In genomic region chr6:33156561-33156960, GRCh38 we compare ENCODE assay signal across 29 cellular contexts.
"Had no signal": no experiment of that assay in that cellular context is flagged by ENCODE, and none has a peak within 500 bp of the region (broad histone marks: within the 10 kb centered on the region; RNA-seq: fewer than 3 reads in every experiment).

No MANE protein-coding gene starts in this region.

- FAIRE-seq: astrocyte, bronchial epithelial cell, frontal cortex had no signal

- DNase-seq: activated B cell treated with CpG ODN at 0.5 μM for 24 hours; activated CD4-positive, alpha-beta T cell treated with anti-CD3 and anti-CD28 coated beads for 48 hours; activated CD4-positive, alpha-beta T cell treated with anti-CD3 and anti-CD28 coated beads, Interleukin-2, amount 50 U/mL, for 1 hour; activated CD4-positive, alpha-beta T cell treated with anti-CD3 and anti-CD28 coated beads, Interleukin-2, amount 50 U/mL, for 48 hours; activated CD8-positive, alpha-beta memory T cell treated with anti-CD3 and anti-CD28 coated beads for 24 hours; activated CD8-positive, alpha-beta T cell treated with anti-CD3 and anti-CD28 coated beads for 36 hours; activated effector memory CD4-positive, alpha-beta T cell treated with Interleukin-2 at 50 U/mL for 16 hours; activated gamma-delta T cell treated with Interleukin-2 at 50 U/mL for 16 hours; activated naive CD4-positive, alpha-beta T cell treated with anti-CD3 and anti-CD28 coated beads, Interleukin-2, amount 50 U/mL, for 16 hours; activated naive CD4-positive, alpha-beta T cell treated with Interleukin-2 at 50 U/mL for 16 hours; activated T-cell treated with anti-CD3 and anti-CD28 coated beads, Interleukin-2, amount 50 U/mL, for 4 hours; amniotic stem cell; anterior cingulate cortex; brain microvascular endothelial cell; effector memory CD4-positive, alpha-beta T cell; endodermal cell; foreskin fibroblast; head of caudate nucleus; T-helper 17 cell; T1000; WERI-Rb-1 had no signal

- H3K4me3 ChIP-seq: coronary artery, dorsolateral prefrontal cortex had no signal

- ATAC-seq: activated CD4-positive, CD25-positive, alpha-beta regulatory T cell treated with anti-CD3 and anti-CD28 coated beads, Interleukin-2, amount 50 U/mL, for 24 hours; activated CD8-positive, alpha-beta T cell treated with anti-CD3 and anti-CD28 coated beads for 36 hours; activated T-cell treated with anti-CD3 and anti-CD28 coated beads, Interleukin-2, amount 50 U/mL, for 4 hours; activated T-helper 17 cell treated with anti-CD3 and anti-CD28 coated beads, Interleukin-2, amount 50 U/mL, for 72 hours; esophagus mucosa; T-helper 17 cell had no signal

- H3K36me3 ChIP-seq: brain microvascular endothelial cell, WERI-Rb-1 had no signal

- H3K27ac ChIP-seq: brain microvascular endothelial cell, coronary artery, WERI-Rb-1 had no signal
